ENCODE assay signal across 1 cellular context in the genomic region with DNA sequence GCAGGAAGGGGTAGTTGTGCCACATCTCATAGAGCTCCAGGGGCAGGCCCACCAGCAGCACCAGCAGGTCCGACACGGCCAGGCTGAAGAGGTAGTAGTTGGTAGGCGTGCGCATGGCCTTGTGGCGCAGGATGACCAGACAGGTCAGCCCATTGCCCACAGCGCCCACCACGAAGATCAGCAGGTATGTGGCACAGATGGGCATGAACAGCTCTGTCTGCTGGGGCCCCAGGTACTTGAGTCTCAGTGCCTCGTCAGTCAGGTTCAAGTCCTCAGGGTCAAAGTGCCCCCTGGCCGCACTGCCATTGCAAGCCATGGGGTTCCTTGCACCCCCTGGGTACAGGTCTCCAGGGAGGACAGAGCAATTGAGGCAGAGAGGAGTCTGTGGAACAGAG.
TF ChIP-seq lines count a peak whose summit lies in the region.

No MANE protein-coding gene starts in this region.

TF ChIP-seq in H1, 55 proteins besides CTCF, POLR2A, EP300 and RAD21:
- TF ChIP-seq CREB1 (IDR thresholded peaks at IDR 0.05), result no peak
- TF ChIP-seq SAP30 (IDR thresholded peaks at IDR 0.05; ENCODE audit: insufficient read depth, insufficient replicate concordance, low read length), result no peak
- TF ChIP-seq FOSL1 (IDR thresholded peaks at IDR 0.05; ENCODE audit: insufficient read depth, low read depth, low read length), result no peak
- no peak for TF ChIP-seq NANOG (IDR thresholded peaks at IDR 0.05; ENCODE audit: insufficient read depth, low read depth, low read length, poor library complexity, severe bottlenecking)
- no peak for TF ChIP-seq YY1 (IDR thresholded peaks at IDR 0.05; ENCODE audit: low read depth, low read length)
- no peak for TF ChIP-seq SIN3A (conservative IDR thresholded peaks at IDR 0.05 in 1 of 2, IDR thresholded peaks at IDR 0.05 in 1 of 2; ENCODE audit: low read depth in 1 of 2, low read length in 2 of 2)
- TF ChIP-seq EGR1 (IDR thresholded peaks at IDR 0.05; ENCODE audit: borderline replicate concordance, low read depth, low read length), result no peak
- TF ChIP-seq CHD1 (IDR thresholded peaks at IDR 0.05; ENCODE audit: low read depth, low read length), result no peak
- no peak for TF ChIP-seq CHD7 (IDR thresholded peaks at IDR 0.05; ENCODE audit: insufficient replicate concordance, low read length)
- no peak for TF ChIP-seq POU5F1 (IDR thresholded peaks at IDR 0.05; ENCODE audit: low read depth, low read length)
- TF ChIP-seq MAX (IDR thresholded peaks at IDR 0.05), result no peak
- TF ChIP-seq ZNF274 (IDR thresholded peaks at IDR 0.05; ENCODE audit: borderline replicate concordance, extremely low read depth, low read length), result no peak
- TF ChIP-seq BACH1 (IDR thresholded peaks at IDR 0.05; ENCODE audit: low read length), result no peak
- no peak for TF ChIP-seq TAF1 (IDR thresholded peaks at IDR 0.05; ENCODE audit: low read depth, low read length)
- TF ChIP-seq RXRA (IDR thresholded peaks at IDR 0.05; ENCODE audit: insufficient read depth, low read depth, low read length), result no peak
- TF ChIP-seq ATF3 (IDR thresholded peaks at IDR 0.05; ENCODE audit: insufficient read depth, low read depth, low read length), result no peak
- no peak for TF ChIP-seq GABPA (IDR thresholded peaks at IDR 0.05; ENCODE audit: borderline replicate concordance, insufficient read depth, low read length)
- no peak for TF ChIP-seq POLR2AphosphoS5 (IDR thresholded peaks at IDR 0.05; ENCODE audit: low read depth, low read length)
- TF ChIP-seq RNF2 (IDR thresholded peaks at IDR 0.05; ENCODE audit: borderline replicate concordance, low read depth, low read length, missing control alignments, poor library complexity, severe bottlenecking), result no peak
